ENCODE assay signal across 8 cellular contexts in genomic region chr4:1721666-1722550, GRCh38. TPM values are rescaled to one million over a fixed set of nuclear protein-coding genes. Genes with fewer than 3 reads are reported as not detected.
DNase-seq lines count a peak whose midpoint lies in the region; ATAC-seq and TF ChIP-seq lines count a peak whose summit lies in the region.

No MANE protein-coding gene starts in this region.

- no peaks in the 10 kb centered on the region for H3K27me3 Mint-ChIP-seq in activated CD4-positive, alpha-beta T cell treated with anti-CD3 and anti-CD28 coated beads, Interleukin-2, amount 10 ng/mL, durations not matched to agents 24 days and 14 days

- no peaks in the 10 kb centered on the region for H3K9me2 ChIP-seq in OCI-LY1 (ENCODE audit: low read depth, low read length)

- no peak overlapping the region for H2AFZ ChIP-seq in OCI-LY1 (ENCODE audit: low read length)

- H3K4me3 ChIP-seq in OCI-LY1 (ENCODE audit: low read depth, low read length, poor library complexity, severe bottlenecking): peak overlapping the region; percentile 93
- H3K4me3 ChIP-seq in epithelial cell of proximal tubule (ENCODE audit: low read depth, low read length): peak overlapping the region; percentile 76

- TF ChIP-seq CTCF in OCI-LY1 (IDR thresholded peaks at IDR 0.05; ENCODE audit: low read length) (no peak), epithelial cell of proximal tubule (conservative IDR thresholded peaks at IDR 0.05; ENCODE audit: low read depth, low read length) (no peak)

- DNase-seq in activated CD4-positive, alpha-beta T cell treated with anti-CD3 and anti-CD28 coated beads, Interleukin-2, amount 10 ng/mL, durations not matched to agents 24 days and 14 days: peak; percentile 71
- no peak for DNase-seq in activated CD4-positive, alpha-beta T cell treated with anti-CD3 and anti-CD28 coated beads for 48 hours
- no peak for DNase-seq in epithelial cell of proximal tubule (ENCODE audit: low read depth)
- peak; percentile 81 for DNase-seq in posterior vena cava (ENCODE audit: low spot score)
- DNase-seq in foreskin melanocyte: no peak

- peaks cover 32% of the 10 kb centered on the region for H3K36me3 ChIP-seq in OCI-LY1 (ENCODE audit: insufficient read depth, low read length)

- peaks cover 8% of the 10 kb centered on the region for H3K79me2 ChIP-seq in OCI-LY1 (ENCODE audit: insufficient read depth, low read length)

- H3K9ac ChIP-seq in OCI-LY1 (ENCODE audit: low read length): peak overlapping the region; percentile 92

- peak overlapping the region; percentile 99 for H3K27ac Mint-ChIP-seq in activated CD4-positive, alpha-beta T cell treated with anti-CD3 and anti-CD28 coated beads, Interleukin-2, amount 10 ng/mL, durations not matched to agents 24 days and 14 days

- H3K36me3 Mint-ChIP-seq in activated CD4-positive, alpha-beta T cell treated with anti-CD3 and anti-CD28 coated beads, Interleukin-2, amount 10 ng/mL, durations not matched to agents 24 days and 14 days (ENCODE audit: low read depth): peaks cover 49% of the 10 kb centered on the region

- H3K4me1 ChIP-seq in OCI-LY1 (ENCODE audit: insufficient read depth, low read length, severe bottlenecking): peaks cover 72% of the 10 kb centered on the region

- H3K9me3 ChIP-seq in OCI-LY1 (ENCODE audit: low read length): no peaks in the 10 kb centered on the region

- no peaks in the 10 kb centered on the region for H3K27me3 ChIP-seq in OCI-LY1 (ENCODE audit: insufficient read depth, low read length)

- H3K9me3 Mint-ChIP-seq in activated CD4-positive, alpha-beta T cell treated with anti-CD3 and anti-CD28 coated beads, Interleukin-2, amount 10 ng/mL, durations not matched to agents 24 days and 14 days: no peaks in the 10 kb centered on the region

- H3F3A ChIP-seq in OCI-LY1 (ENCODE audit: insufficient read depth, low read length): no peaks in the 10 kb centered on the region; the same call in 1 of the 2 replicates

- H3K4me2 ChIP-seq in OCI-LY1 (ENCODE audit: low read length): peak overlapping the region; percentile 92

- no peaks in the 10 kb centered on the region for H4K20me1 ChIP-seq in OCI-LY1 (ENCODE audit: insufficient read depth, low read length)

- intact Hi-C loops in activated CD4-positive, alpha-beta T cell treated with anti-CD3 and anti-CD28 coated beads, Interleukin-2, amount 10 ng/mL, durations not matched to agents 24 days and 14 days (cut with micrococcal nuclease): loop anchor here (1.0 to 5.0 kb wide), 5 partner anchors 10 to 745 kb away; partner anchors contain the start of genes FAM53A, LETM1, RNF4 and SLBP
- intact Hi-C loops in posterior vena cava (cut with DNase I): loop anchor here in 1 of 2 donors (10.0 kb wide), 1 partner anchor 367 kb away; no protein-coding TSS in a partner anchor

- no peak for ATAC-seq in HG02642 (IDR thresholded peaks at IDR 0.05; ENCODE audit: poor library complexity, unreplicated experiment)
- ATAC-seq in HG03095 (IDR thresholded peaks at IDR 0.05; ENCODE audit: unreplicated experiment): no peak

- H3K4me3 Mint-ChIP-seq in activated CD4-positive, alpha-beta T cell treated with anti-CD3 and anti-CD28 coated beads, Interleukin-2, amount 10 ng/mL, durations not matched to agents 24 days and 14 days: peak overlapping the region; percentile 92

- H3K4me1 Mint-ChIP-seq in activated CD4-positive, alpha-beta T cell treated with anti-CD3 and anti-CD28 coated beads, Interleukin-2, amount 10 ng/mL, durations not matched to agents 24 days and 14 days: peaks cover 45% of the 10 kb centered on the region

- peak overlapping the region; percentile 97 for H3K27ac ChIP-seq in OCI-LY1 (ENCODE audit: low read depth, low read length, poor library complexity, severe bottlenecking)

RNA-seq across cellular contexts. Expression of gene TACC3, which starts 0.6 kb away (rescaled TPM):
- total RNA-seq in activated CD4-positive, alpha-beta T cell treated with anti-CD3 and anti-CD28 coated beads, Interleukin-2, amount 10 ng/mL, durations not matched to agents 24 days and 14 days: 134 and 142 TPM in 2 replicates
- total RNA-seq in epithelial cell of proximal tubule (94.4 and 119 TPM in 2 replicates), posterior vena cava (1 to 10 TPM; 5.2 to 9.3 TPM)

RNA-seq across cellular contexts. Expression of gene TMEM129, which starts 0.8 kb away (rescaled TPM):
- total RNA-seq in activated CD4-positive, alpha-beta T cell treated with anti-CD3 and anti-CD28 coated beads, Interleukin-2, amount 10 ng/mL, durations not matched to agents 24 days and 14 days: 26.6 and 27.8 TPM in 2 replicates
- total RNA-seq in epithelial cell of proximal tubule: 27.8 and 50.9 TPM in 2 replicates
- total RNA-seq in posterior vena cava: 10 to 100 TPM; 25.1 to 28.1 TPM

RNA-seq across cellular contexts. Expression of gene SLBP, which starts 9.8 kb away (rescaled TPM):
- total RNA-seq in activated CD4-positive, alpha-beta T cell treated with anti-CD3 and anti-CD28 coated beads, Interleukin-2, amount 10 ng/mL, durations not matched to agents 24 days and 14 days: 150 and 156 TPM in 2 replicates
- total RNA-seq in epithelial cell of proximal tubule: 114 and 157 TPM in 2 replicates
- 10 to 100 TPM; 25.6 to 27.9 TPM for total RNA-seq in posterior vena cava

RNA-seq across cellular contexts. Expression of gene FAM53A, which starts 37.8 kb away (rescaled TPM):
- total RNA-seq in activated CD4-positive, alpha-beta T cell treated with anti-CD3 and anti-CD28 coated beads, Interleukin-2, amount 10 ng/mL, durations not matched to agents 24 days and 14 days: 3.5 and 4.0 TPM in 2 replicates
- total RNA-seq in epithelial cell of proximal tubule (2.1 and 2.5 TPM in 2 replicates), posterior vena cava (1 to 10 TPM; 1.5 to 1.7 TPM)

Comparison
In these comparisons a context has a peak if more than half of its experiments do, and no peak if none do; other contexts are left out.
1. DNase-seq: peak in activated CD4-positive, alpha-beta T cell treated with anti-CD3 and anti-CD28 coated beads, Interleukin-2, amount 10 ng/mL, durations not matched to agents 24 days and 14 days (single experiment) and posterior vena cava (single experiment); none in activated CD4-positive, alpha-beta T cell treated with anti-CD3 and anti-CD28 coated beads for 48 hours (single experiment), epithelial cell of proximal tubule (single experiment) and foreskin melanocyte (single experiment).